1 cellular context compared by ENCODE assay signal in the genomic region with DNA sequence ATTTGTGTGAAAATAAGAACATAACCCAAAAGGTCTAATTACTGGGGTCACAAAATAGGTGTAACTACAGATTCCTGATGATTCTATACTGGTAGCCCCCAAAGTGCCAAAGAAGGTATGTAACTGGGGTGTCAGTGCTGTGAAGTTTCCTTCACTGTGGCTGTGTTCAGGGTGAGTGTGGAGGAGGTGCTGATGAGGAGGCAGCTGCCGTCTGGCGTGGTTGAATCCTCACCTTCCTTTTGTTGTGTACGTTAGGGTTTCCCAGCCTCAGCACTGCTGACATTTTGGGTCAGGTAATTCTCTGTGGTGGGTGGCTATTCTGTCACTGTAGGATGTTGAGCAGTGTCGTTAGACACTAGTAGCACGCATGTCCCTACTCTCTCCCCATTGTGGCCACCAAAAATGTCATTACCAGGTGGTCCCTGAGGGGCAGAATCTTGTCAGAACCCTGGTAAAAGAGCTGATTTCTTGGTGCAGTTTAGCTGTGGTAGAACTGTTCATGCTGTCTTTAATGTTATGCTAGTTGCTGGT.
TF ChIP-seq lines count a peak whose summit lies in the region.

No MANE protein-coding gene starts in this region.

TF ChIP-seq in IMR-90, 13 proteins besides CTCF, POLR2A, EP300 and RAD21:
- TF ChIP-seq RCOR1 (IDR thresholded peaks at IDR 0.05; ENCODE audit: insufficient replicate concordance, low read length), result no peak
- TF ChIP-seq SMC3 (IDR thresholded peaks at IDR 0.05; ENCODE audit: low read depth, low read length), result no peak
- TF ChIP-seq, protein P1, sequence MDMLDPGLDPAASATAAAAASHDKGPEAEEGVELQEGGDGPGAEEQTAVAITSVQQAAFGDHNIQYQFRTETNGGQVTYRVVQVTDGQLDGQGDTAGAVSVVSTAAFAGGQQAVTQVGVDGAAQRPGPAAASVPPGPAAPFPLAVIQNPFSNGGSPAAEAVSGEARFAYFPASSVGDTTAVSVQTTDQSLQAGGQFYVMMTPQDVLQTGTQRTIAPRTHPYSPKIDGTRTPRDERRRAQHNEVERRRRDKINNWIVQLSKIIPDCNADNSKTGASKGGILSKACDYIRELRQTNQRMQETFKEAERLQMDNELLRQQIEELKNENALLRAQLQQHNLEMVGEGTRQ (IDR thresholded peaks at IDR 0.05; ENCODE audit: low read depth, low read length), result no peak
- no peak for TF ChIP-seq NFE2L2 (IDR thresholded peaks at IDR 0.05; ENCODE audit: low read depth, low read length)
- no peak for TF ChIP-seq MAFK (IDR thresholded peaks at IDR 0.05; ENCODE audit: low read depth, low read length)
- no peak for TF ChIP-seq FOS (IDR thresholded peaks at IDR 0.05; ENCODE audit: low read depth, low read length)
- TF ChIP-seq RFX5 (IDR thresholded peaks at IDR 0.05; ENCODE audit: low read depth, low read length), result no peak
- no peak for TF ChIP-seq MAZ (IDR thresholded peaks at IDR 0.05; ENCODE audit: borderline replicate concordance, low read depth, low read length)
